ENCODE assay signal across 8 cellular contexts in the genomic region with DNA sequence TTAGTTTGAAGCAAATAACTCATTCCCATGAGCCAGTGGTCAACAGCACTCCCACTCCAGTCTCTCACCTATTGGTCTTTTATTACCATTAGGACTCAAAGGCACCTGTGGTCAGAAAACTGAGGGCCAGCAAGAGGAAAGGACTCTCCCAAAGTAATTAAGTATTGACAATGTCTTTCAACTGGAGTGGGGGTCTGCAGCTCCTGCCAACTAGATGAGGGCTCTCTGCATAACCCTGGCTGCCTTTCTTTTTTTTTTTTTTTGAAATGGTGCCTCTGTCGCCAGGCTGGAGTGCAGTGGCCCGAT. TPM values are rescaled to one million over a fixed set of nuclear protein-coding genes. Genes with fewer than 3 reads are reported as not detected.
A peak's percentile ranks its signal among the peaks of the same experiment; 100 is the strongest.
DNase-seq lines count a peak whose midpoint lies in the region; ATAC-seq, FAIRE-seq and TF ChIP-seq lines count a peak whose summit lies in the region.

No MANE protein-coding gene starts in this region.

- H3K36me3 ChIP-seq in heart right ventricle = peaks cover 0 to 13% (median 0%) of the 10 kb centered on the region in 9 donors
- no peaks in the 10 kb centered on the region for H3K36me3 ChIP-seq in mucosa of rectum (ENCODE audit: control insufficient read depth in 2 of 2, insufficient read depth in 2 of 2, low read length in 2 of 2)
- H3K36me3 ChIP-seq in upper lobe of left lung = peaks cover 0 to 2% (median 0%) of the 10 kb centered on the region in 4 donors

- no peak for FAIRE-seq in urothelium cell line (lab: Jason Lieb, UNC)

- H3K27ac ChIP-seq in heart right ventricle (peak overlapping the region in 7 of 10 donors; percentile 2 to 89 (median 69)), angular gyrus (ENCODE audit: low read depth, low read length) (peak overlapping the region; percentile 79), mucosa of rectum (ENCODE audit: low read depth in 2 of 2, low read length in 2 of 2) (no peak overlapping the region), upper lobe of left lung (peak overlapping the region in 2 of 4 donors; percentile 90 to 91)

- H3K4me1 ChIP-seq in heart right ventricle = peaks cover 0 to 35% (median 16%) of the 10 kb centered on the region in 9 donors
- peaks cover 10 to 12% of the 10 kb centered on the region in 2 donors for H3K4me1 ChIP-seq in mucosa of rectum (ENCODE audit: control insufficient read depth in 2 of 2, insufficient read depth in 2 of 2, low read length in 2 of 2)
- peaks cover 7 to 22% (median 14%) of the 10 kb centered on the region in 4 donors for H3K4me1 ChIP-seq in upper lobe of left lung

- intact Hi-C loops in heart right ventricle (cut with DNase I) = no loop called here
- intact Hi-C loops in Right ventricle myocardium superior (cut with DNase I) = no loop called here

- DNase-seq in heart right ventricle (peak in 1 of 2 donors; percentile 7), Right ventricle myocardium superior (no peak), upper lobe of left lung (no peak), urothelium cell line (ENCODE audit: low spot score) (no peak), SIG-M5 treated with dmso at 0.1 percent for 504 hours (lab: John Stamatoyannopoulos, UW; ENCODE audit: unreplicated experiment) (no peak)

- H3K27me3 ChIP-seq in heart right ventricle (no peaks in the 10 kb centered on the region), mucosa of rectum (ENCODE audit: control insufficient read depth in 2 of 2, insufficient read depth in 2 of 2, low read length in 2 of 2) (no peaks in the 10 kb centered on the region), upper lobe of left lung (no peaks in the 10 kb centered on the region)

- WGBS in heart right ventricle, 2 donors = 97 to 98% methylated on average over 2 of the region's 2 CpGs
- WGBS in upper lobe of left lung, 2 donors = 100% methylated on average over 2 of the region's 2 CpGs

- H3K9ac ChIP-seq in mucosa of rectum (ENCODE audit: low read depth in 1 of 2, low read length in 2 of 2) = no peak overlapping the region

- no peak for TF ChIP-seq CTCF in heart right ventricle (IDR thresholded peaks at IDR 0.05)
- no peak for TF ChIP-seq CTCF in upper lobe of left lung (IDR thresholded peaks at IDR 0.05)

- no peak for TF ChIP-seq POLR2A in upper lobe of left lung (IDR thresholded peaks at IDR 0.05)

- H3K9me3 ChIP-seq in heart right ventricle (no peaks in the 10 kb centered on the region), mucosa of rectum (ENCODE audit: control insufficient read depth in 2 of 2, low read length in 2 of 2) (no peaks in the 10 kb centered on the region), upper lobe of left lung (no peaks in the 10 kb centered on the region)

- H3K4me3 ChIP-seq in heart right ventricle (peak overlapping the region in 8 of 10 donors; percentile 83 to 100 (median 97)), mucosa of rectum (ENCODE audit: low read length in 2 of 2) (peak overlapping the region; percentile 13 to 83), upper lobe of left lung (peak overlapping the region in 3 of 4 donors; percentile 64 to 95 (median 85))

- TF ChIP-seq EP300 in upper lobe of left lung (IDR thresholded peaks at IDR 0.05) = no peak

- ATAC-seq in heart right ventricle (no peak), Right ventricle myocardium superior (ENCODE audit: poor library complexity) (no peak), upper lobe of left lung (ENCODE audit: low FRiP score in 2 of 2) (no peak), HG03432 (IDR thresholded peaks at IDR 0.05; ENCODE audit: unreplicated experiment) (no peak)

RNA-seq across cellular contexts. Expression of a gene that starts 0.6 kb away (rescaled TPM):
- total RNA-seq in heart right ventricle = 10 to 100 TPM; 37.9 to 80.1 (median 54.5) TPM
- polyA plus RNA-seq in heart right ventricle = 10 to 100 TPM; 21.6 to 53.0 TPM
- 74.0 TPM for total RNA-seq in Right ventricle myocardium superior
- 100 to 1,000 TPM in 1 of 6 donors, 10 to 100 TPM in 5; 41.7 to 137 (median 51.6) TPM for total RNA-seq in upper lobe of left lung

Comparison
In these comparisons a context has a peak if more than half of its experiments do, and no peak if none do; other contexts are left out.
1. H3K27ac ChIP-seq: peak in heart right ventricle (7 of 10) and angular gyrus (single experiment); none in mucosa of rectum (0 of 2).
2. Peak in every context shown above with its lines, with median percentiles within 50 percentile points of each other: H3K4me3 ChIP-seq.